In genomic region chr10:103732339-103732738, GRCh38 we compare ENCODE assay signal across 17 cellular contexts.
"Had no signal": no experiment of that assay in that cellular context is flagged by ENCODE, and none has a peak within 500 bp of the region (broad histone marks: within the 10 kb centered on the region; RNA-seq: fewer than 3 reads in every experiment).

No MANE protein-coding gene starts in this region.

- H3K27ac ChIP-seq: cardiac muscle cell, dorsolateral prefrontal cortex, skin epidermis, tibial artery had no signal

- H3K36me3 ChIP-seq: tibial artery had no signal

- DNase-seq: activated CD4-positive, alpha-beta memory T cell treated with anti-CD3 and anti-CD28 coated beads, Interleukin-2, amount 10 ng/mL, durations not matched to agents 7 days and 5 days; activated CD4-positive, alpha-beta T cell treated with anti-CD3 and anti-CD28 coated beads for 36 hours; activated effector memory CD4-positive, alpha-beta T cell treated with Interleukin-2 at 50 U/mL for 16 hours; activated naive CD4-positive, alpha-beta T cell treated with anti-CD3 and anti-CD28 coated beads, Interleukin-2, amount 50 U/mL, for 16 hours; activated T-cell treated with anti-CD3 and anti-CD28 coated beads, Interleukin-2, amount 50 U/mL, for 24 hours; dorsolateral prefrontal cortex; glutamatergic neuron; hypothalamus; left ventricle myocardium superior; naive B cell; posterior cingulate gyrus; right cardiac atrium; stimulated activated CD4-positive, alpha-beta T cell treated with anti-CD3 and anti-CD28 coated beads, Interleukin-4, amount 100 ng/mL, for 24 hours; stimulated activated naive CD4-positive, alpha-beta T cell; tibial artery had no signal

- ATAC-seq: activated CD4-positive, alpha-beta T cell treated with anti-CD3 and anti-CD28 coated beads for 36 hours; left ventricle myocardium superior; right cardiac atrium had no signal

- H3K9me3 ChIP-seq: tibial artery had no signal

- H3K4me3 ChIP-seq: cardiac muscle cell, dorsolateral prefrontal cortex, skin epidermis, tibial artery had no signal

- H3K27me3 ChIP-seq: cardiac muscle cell, dorsolateral prefrontal cortex, tibial artery had no signal
